15 cellular contexts compared by ENCODE assay signal in the genomic region with DNA sequence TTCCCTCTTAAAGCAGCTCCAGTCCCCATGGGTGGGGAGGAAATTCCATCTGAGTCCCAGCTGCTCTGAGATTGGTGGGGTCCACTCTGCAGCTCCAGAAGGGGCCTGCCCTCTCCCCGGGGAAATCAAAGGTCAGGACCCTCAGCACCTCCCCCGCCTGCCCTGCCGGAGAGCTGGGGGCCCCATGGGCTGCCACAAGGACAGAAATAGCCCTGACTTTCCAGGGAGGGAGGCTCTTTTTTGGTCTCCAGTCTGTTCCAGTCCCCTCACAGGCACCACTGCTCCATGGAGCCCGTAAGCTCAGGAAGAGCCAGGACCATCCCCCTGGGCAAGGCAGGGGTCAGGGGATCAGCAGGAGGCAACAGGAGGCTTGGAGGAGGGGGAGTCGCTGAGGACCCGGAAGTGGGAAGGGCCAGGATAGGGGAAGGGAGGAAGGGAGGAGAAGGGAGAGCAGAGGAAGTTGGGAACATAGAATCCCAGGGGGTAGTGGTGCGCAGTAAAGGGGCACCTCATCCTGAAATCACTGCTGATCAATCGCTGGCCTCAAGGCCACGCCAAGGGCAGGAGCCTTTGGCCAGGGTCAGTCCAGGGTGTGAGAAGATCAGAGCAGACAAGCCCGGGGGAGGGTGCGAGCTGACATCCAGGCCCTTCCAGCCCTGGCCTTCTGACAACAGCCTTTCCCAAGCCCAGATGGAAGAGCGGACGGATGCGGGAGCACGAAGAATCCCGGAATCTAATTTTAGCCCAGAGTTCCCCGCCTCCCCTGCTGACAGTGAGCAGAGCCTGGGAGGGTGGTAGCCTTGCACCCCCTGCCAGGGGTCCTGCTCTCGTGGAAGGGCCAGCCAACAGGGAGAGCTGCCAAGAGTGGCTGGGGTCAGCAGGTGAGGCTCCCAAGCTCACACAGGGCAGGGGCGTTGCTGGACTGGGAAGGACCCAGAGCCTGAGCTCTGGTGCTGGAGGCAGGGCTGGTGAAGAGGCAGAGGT. TPM values are rescaled to one million over a fixed set of nuclear protein-coding genes. Genes with fewer than 3 reads are reported as not detected.
DNase-seq lines count a peak whose midpoint lies in the region; ATAC-seq and TF ChIP-seq lines count a peak whose summit lies in the region.
"Had no signal": no experiment of that assay in that cellular context is flagged by ENCODE, and none has a peak within 500 bp of the region (broad histone marks: within the 10 kb centered on the region; RNA-seq: fewer than 3 reads in every experiment).

No MANE protein-coding gene starts in this region.

- no peak for DNase-seq in Caco-2
- peak; percentile 38 to 54 for DNase-seq in SJCRH30
- peak; percentile 70 to 80 (median 73) for DNase-seq in heart left ventricle
- DNase-seq in neural progenitor cell (ENCODE audit: low spot score): peak; percentile 53
- no peak for DNase-seq in stimulated activated naive CD8-positive, alpha-beta T cell treated with anti-CD3 and anti-CD28 coated beads, Interleukin-15, amount 100 ng/mL, for 72 hours
- DNase-seq in activated CD4-positive, alpha-beta T cell treated with anti-CD3 and anti-CD28 coated beads, Interleukin-2, amount 10 ng/mL, durations not matched to agents 7 days and 5 days: no peak
- no peak for DNase-seq in GM10266 (ENCODE audit: extremely low spot score)
- DNase-seq: activated CD4-positive, alpha-beta T cell treated with anti-CD3 and anti-CD28 coated beads for 4 hours; activated naive CD4-positive, alpha-beta T cell treated with anti-CD3 and anti-CD28 coated beads, Interleukin-2, amount 50 U/mL, for 16 hours; CD4-positive, alpha-beta T cell; effector CD8-positive, alpha-beta T cell; stimulated activated CD4-positive, alpha-beta T cell treated with anti-CD3 and anti-CD28 coated beads, Interleukin-2, amount 100 ng/mL, for 48 hours had no signal

- H3K4me1 ChIP-seq in Caco-2 (peaks cover 9% of the 10 kb centered on the region; the same call in 1 of the 2 replicates), SJCRH30 (peaks cover 23% of the 10 kb centered on the region), heart left ventricle (peaks cover 0 to 43% (median 26%) of the 10 kb centered on the region in 12 donors), neural progenitor cell (peaks cover 19% of the 10 kb centered on the region)
- H3K4me1 ChIP-seq: suprapubic skin had no signal

- no peaks in the 10 kb centered on the region for H4K20me1 ChIP-seq in neural progenitor cell (ENCODE audit: low read depth)

- H3K36me3 Mint-ChIP-seq in Caco-2 (ENCODE audit: insufficient read depth, unreplicated experiment) (no peaks in the 10 kb centered on the region), neural progenitor cell (no peaks in the 10 kb centered on the region)
- peaks cover 2% of the 10 kb centered on the region for H3K36me3 Mint-ChIP-seq in activated CD4-positive, alpha-beta T cell treated with anti-CD3 and anti-CD28 coated beads, Interleukin-2, amount 10 ng/mL, durations not matched to agents 7 days and 5 days (ENCODE audit: low read depth)

- H3K27me3 ChIP-seq in Caco-2 (replicated peaks; ENCODE audit: control insufficient read depth, insufficient read depth, low read length): no peaks in the 10 kb centered on the region
- H3K27me3 ChIP-seq in SJCRH30: no peaks in the 10 kb centered on the region
- no peaks in the 10 kb centered on the region for H3K27me3 ChIP-seq in heart left ventricle
- H3K27me3 ChIP-seq in neural progenitor cell: no peaks in the 10 kb centered on the region

- H3K9me3 ChIP-seq in Caco-2: peaks cover 7% of the 10 kb centered on the region; the same call in 1 of the 2 replicates
- H3K9me3 ChIP-seq in SJCRH30 (replicated peaks): no peaks in the 10 kb centered on the region
- peaks cover 0 to 16% (median 10%) of the 10 kb centered on the region in 12 donors for H3K9me3 ChIP-seq in heart left ventricle
- H3K9me3 ChIP-seq in neural progenitor cell (ENCODE audit: low read depth): no peaks in the 10 kb centered on the region

- intact Hi-C loops in Caco-2 (cut with micrococcal nuclease; ENCODE audit: unreplicated experiment): loop anchor here (2.0 kb wide), 1 partner anchor 66 kb away; no protein-coding TSS in a partner anchor
- intact Hi-C loops in heart left ventricle (cut with DNase I): no loop called here

- H3K4me3 Mint-ChIP-seq in Caco-2 (ENCODE audit: unreplicated experiment) (no peak overlapping the region), neural progenitor cell (no peak overlapping the region)
- no peak overlapping the region for H3K4me3 Mint-ChIP-seq in stimulated activated naive CD8-positive, alpha-beta T cell treated with anti-CD3 and anti-CD28 coated beads, Interleukin-15, amount 100 ng/mL, for 72 hours
- no peak overlapping the region for H3K4me3 Mint-ChIP-seq in activated CD4-positive, alpha-beta T cell treated with anti-CD3 and anti-CD28 coated beads, Interleukin-2, amount 10 ng/mL, durations not matched to agents 7 days and 5 days
- H3K4me3 Mint-ChIP-seq: CD4-positive, alpha-beta T cell; naive thymus-derived CD8-positive, alpha-beta T cell had no signal

- peak overlapping the region; percentile 88 for H2AFZ ChIP-seq in neural progenitor cell (replicated peaks)

- H3K4me3 ChIP-seq in Caco-2 (ENCODE audit: low read depth, low read length): no peak overlapping the region
- H3K4me3 ChIP-seq in SJCRH30: peak overlapping the region; percentile 23
- H3K4me3 ChIP-seq in heart left ventricle: peak overlapping the region in 7 of 12 donors; percentile 5 to 49 (median 24)
- peak overlapping the region; percentile 11 for H3K4me3 ChIP-seq in neural progenitor cell
- H3K4me3 ChIP-seq: suprapubic skin had no signal

- H3K79me2 ChIP-seq in neural progenitor cell (ENCODE audit: low read depth): no peaks in the 10 kb centered on the region

- no peak for TF ChIP-seq CTCF in Caco-2 (IDR thresholded peaks at IDR 0.05; ENCODE audit: insufficient read depth in 1 of 2, low read depth in 1 of 2, low read length in 1 of 2, severe bottlenecking in 1 of 2, unreplicated experiment in 1 of 2)
- no peak for TF ChIP-seq CTCF in heart left ventricle (IDR thresholded peaks at IDR 0.05)
- no peak for TF ChIP-seq CTCF in neural progenitor cell (IDR thresholded peaks at IDR 0.05)
- no peak for TF ChIP-seq CTCF in GM10266 (IDR thresholded peaks at IDR 0.05; ENCODE audit: control insufficient read depth, insufficient read depth, low read depth, missing control alignments)

- TF ChIP-seq POLR2A in heart left ventricle (IDR thresholded peaks at IDR 0.05): no peak

- H3K27ac Mint-ChIP-seq in Caco-2 (ENCODE audit: unreplicated experiment) (peak overlapping the region; percentile 21), neural progenitor cell (peak overlapping the region; percentile 66)
- peak overlapping the region in 1 of 2 donors; percentile 15 for H3K27ac Mint-ChIP-seq in stimulated activated naive CD8-positive, alpha-beta T cell treated with anti-CD3 and anti-CD28 coated beads, Interleukin-15, amount 100 ng/mL, for 72 hours
- no peak overlapping the region for H3K27ac Mint-ChIP-seq in activated CD4-positive, alpha-beta T cell treated with anti-CD3 and anti-CD28 coated beads, Interleukin-2, amount 10 ng/mL, durations not matched to agents 7 days and 5 days
- H3K27ac Mint-ChIP-seq: CD4-positive, alpha-beta T cell had no signal

- H3K9ac ChIP-seq in neural progenitor cell: no peak overlapping the region

- BruUV-seq in Caco-2 (replicated peaks; lab: Mats Ljungman, UMichigan): no TSS peak

- H3K36me3 ChIP-seq in Caco-2 (ENCODE audit: control insufficient read depth, insufficient read depth, low read length): no peaks in the 10 kb centered on the region
- H3K36me3 ChIP-seq in SJCRH30: no peaks in the 10 kb centered on the region
- H3K36me3 ChIP-seq in heart left ventricle: no peaks in the 10 kb centered on the region
- no peaks in the 10 kb centered on the region for H3K36me3 ChIP-seq in neural progenitor cell
- H3K36me3 ChIP-seq: suprapubic skin had no signal

- 10 to 15% (median 12%) methylated on average over 14 to 19 of the region's 19 CpGs for WGBS in heart left ventricle, 4 donors

- H3K9me3 Mint-ChIP-seq in Caco-2 (ENCODE audit: unreplicated experiment) (no peaks in the 10 kb centered on the region), neural progenitor cell (peaks cover 12% of the 10 kb centered on the region)
- H3K9me3 Mint-ChIP-seq in stimulated activated naive CD8-positive, alpha-beta T cell treated with anti-CD3 and anti-CD28 coated beads, Interleukin-15, amount 100 ng/mL, for 72 hours: peaks cover 10 to 17% of the 10 kb centered on the region in 2 donors
- H3K9me3 Mint-ChIP-seq in activated CD4-positive, alpha-beta T cell treated with anti-CD3 and anti-CD28 coated beads, Interleukin-2, amount 10 ng/mL, durations not matched to agents 7 days and 5 days: peaks cover 12% of the 10 kb centered on the region
- H3K9me3 Mint-ChIP-seq: CD4-positive, alpha-beta T cell had no signal

- POLR2A ChIA-PET in Caco-2 (lab: Charles Lee): interaction anchor here (0.6 kb wide), 1 partner anchor 93 kb away, joined by 5 read pairs; no protein-coding TSS in a partner anchor
- POLR2A ChIA-PET in activated CD4-positive, alpha-beta T cell treated with anti-CD3 and anti-CD28 coated beads, Interleukin-2, amount 10 ng/mL, durations not matched to agents 7 days and 5 days (lab: Charles Lee): no interaction called here

- peak overlapping the region; percentile 66 for H3K4me2 ChIP-seq in neural progenitor cell

- H3F3A ChIP-seq in neural progenitor cell (ENCODE audit: low read depth): peaks cover 8% of the 10 kb centered on the region

- CTCF ChIA-PET in Caco-2 (lab: Charles Lee): interaction anchor here (0.6 to 2.6 kb wide), 2 partner anchors 8 to 145 kb away, joined by 3 to 10 read pairs; a partner anchor contains a TSS
- CTCF ChIA-PET in activated CD4-positive, alpha-beta T cell treated with anti-CD3 and anti-CD28 coated beads, Interleukin-2, amount 10 ng/mL, durations not matched to agents 7 days and 5 days (lab: Charles Lee): interaction anchor here (0.8 to 1.4 kb wide), 2 partner anchors 8 to 87 kb away, joined by 3 to 4 read pairs; a partner anchor contains a TSS

- ATAC-seq in heart left ventricle: peak; percentile 35 to 79 (median 67)
- ATAC-seq in stimulated activated naive CD8-positive, alpha-beta T cell treated with anti-CD3 and anti-CD28 coated beads, Interleukin-15, amount 100 ng/mL, for 72 hours: no peak
- no peak for ATAC-seq in HG03460 (IDR thresholded peaks at IDR 0.05; ENCODE audit: unreplicated experiment)
- ATAC-seq: naive thymus-derived CD8-positive, alpha-beta T cell had no signal

- peak overlapping the region; percentile 27; the same call in 1 of the 2 replicates for H3K27ac ChIP-seq in SJCRH30
- peak overlapping the region in 11 of 12 donors; percentile 67 to 94 (median 77) for H3K27ac ChIP-seq in heart left ventricle
- no peak overlapping the region for H3K27ac ChIP-seq in neural progenitor cell
- H3K27ac ChIP-seq: suprapubic skin had no signal

- H3K4me1 Mint-ChIP-seq in Caco-2 (ENCODE audit: low read depth, unreplicated experiment): no peaks in the 10 kb centered on the region
- H3K4me1 Mint-ChIP-seq in neural progenitor cell: peaks cover 24% of the 10 kb centered on the region
- no peaks in the 10 kb centered on the region for H3K4me1 Mint-ChIP-seq in stimulated activated naive CD8-positive, alpha-beta T cell treated with anti-CD3 and anti-CD28 coated beads, Interleukin-15, amount 100 ng/mL, for 72 hours
- H3K4me1 Mint-ChIP-seq in activated CD4-positive, alpha-beta T cell treated with anti-CD3 and anti-CD28 coated beads, Interleukin-2, amount 10 ng/mL, durations not matched to agents 7 days and 5 days: no peaks in the 10 kb centered on the region

- H3K27me3 Mint-ChIP-seq in Caco-2 (ENCODE audit: insufficient read depth, unreplicated experiment): no peaks in the 10 kb centered on the region
- peaks cover 9% of the 10 kb centered on the region for H3K27me3 Mint-ChIP-seq in neural progenitor cell (ENCODE audit: insufficient read depth, low read depth)
- H3K27me3 Mint-ChIP-seq in stimulated activated naive CD8-positive, alpha-beta T cell treated with anti-CD3 and anti-CD28 coated beads, Interleukin-15, amount 100 ng/mL, for 72 hours: peaks cover 12% of the 10 kb centered on the region
- no peaks in the 10 kb centered on the region for H3K27me3 Mint-ChIP-seq in activated CD4-positive, alpha-beta T cell treated with anti-CD3 and anti-CD28 coated beads, Interleukin-2, amount 10 ng/mL, durations not matched to agents 7 days and 5 days
- H3K27me3 Mint-ChIP-seq: CD4-positive, alpha-beta T cell had no signal

RNA-seq across cellular contexts. Expression of a gene that starts 7.5 kb away (rescaled TPM):
- total RNA-seq in Caco-2 (2022) (0.12 and 0.20 TPM in 2 replicates), heart left ventricle (1 to 10 TPM; 2.2 to 6.1 (median 3.6) TPM), neural progenitor cell (ENCODE audit: low replicate concordance) (3.0 and 10.5 TPM in 2 replicates)
- not detected in 2 replicates for total RNA-seq in SJCRH30 (2014; rRNA removed; shearing (Covaris generic))
- 1 to 10 TPM; 1.5 to 3.5 TPM for polyA plus RNA-seq in heart left ventricle
- total RNA-seq in activated CD4-positive, alpha-beta T cell treated with anti-CD3 and anti-CD28 coated beads, Interleukin-2, amount 10 ng/mL, durations not matched to agents 7 days and 5 days: under 1 TPM in 1 of 2 experiments, not detected in 1; 0.06 TPM
- polyA plus RNA-seq: naive thymus-derived CD8-positive, alpha-beta T cell had no signal

RNA-seq across cellular contexts. Expression of a gene that starts 29.4 kb away (rescaled TPM):
- total RNA-seq in Caco-2 (2022): 0.23 TPM in 1 of 2 replicates, not detected in the other
- total RNA-seq in SJCRH30 (2014; rRNA removed; shearing (Covaris generic)): not detected in 2 replicates
- not detected for total RNA-seq in heart left ventricle
- polyA plus RNA-seq in heart left ventricle: under 1 TPM in 1 of 2 donors, not detected in 1; 0.14 TPM
- total RNA-seq in neural progenitor cell (ENCODE audit: low replicate concordance): not detected in 2 replicates
- under 1 TPM in 1 of 2 experiments, not detected in 1; 0.22 TPM for total RNA-seq in activated CD4-positive, alpha-beta T cell treated with anti-CD3 and anti-CD28 coated beads, Interleukin-2, amount 10 ng/mL, durations not matched to agents 7 days and 5 days

RNA-seq across cellular contexts. Expression of a gene that starts 36.4 kb away (rescaled TPM):
- 13.4 and 13.6 TPM in 2 replicates for total RNA-seq in Caco-2 (2022)
- 0.67 and 1.0 TPM in 2 replicates for total RNA-seq in SJCRH30 (2014; rRNA removed; shearing (Covaris generic))
- 10 to 100 TPM in 1 of 9 donors, 1 to 10 TPM in 6, under 1 TPM in 2; 0.56 to 11.1 (median 2.7) TPM for total RNA-seq in heart left ventricle
- 10 to 100 TPM in 1 of 2 donors, 1 to 10 TPM in 1; 1.4 to 23.1 TPM for polyA plus RNA-seq in heart left ventricle
- 2.3 TPM in 1 of 2 replicates, not detected in the other for total RNA-seq in neural progenitor cell (ENCODE audit: low replicate concordance)
- 10 to 100 TPM; 11.9 to 14.2 TPM for total RNA-seq in activated CD4-positive, alpha-beta T cell treated with anti-CD3 and anti-CD28 coated beads, Interleukin-2, amount 10 ng/mL, durations not matched to agents 7 days and 5 days

Comparison
In these comparisons a context has a peak if more than half of its experiments do, and no peak if none do; other contexts are left out.
1. DNase-seq: peak in SJCRH30 (2 of 2), heart left ventricle (5 of 5) and neural progenitor cell (single experiment); none in Caco-2 (0 of 2), stimulated activated naive CD8-positive, alpha-beta T cell treated with anti-CD3 and anti-CD28 coated beads, Interleukin-15, amount 100 ng/mL, for 72 hours (0 of 2), activated CD4-positive, alpha-beta T cell treated with anti-CD3 and anti-CD28 coated beads, Interleukin-2, amount 10 ng/mL, durations not matched to agents 7 days and 5 days (single experiment) and GM10266 (single experiment).
2. ATAC-seq: peak in heart left ventricle (4 of 4); none in stimulated activated naive CD8-positive, alpha-beta T cell treated with anti-CD3 and anti-CD28 coated beads, Interleukin-15, amount 100 ng/mL, for 72 hours (single experiment) and HG03460 (single experiment).